Comparison of ENCODE assay signal across 13 cellular contexts in genomic region chr11:66967670-66968425, GRCh38. TPM values are rescaled to one million over a fixed set of nuclear protein-coding genes. Genes with fewer than 3 reads are reported as not detected.
A peak's percentile ranks its signal among the peaks of the same experiment; 100 is the strongest.
DNase-seq lines count a peak whose midpoint lies in the region; ATAC-seq and TF ChIP-seq lines count a peak whose summit lies in the region.
"Had no signal": no experiment of that assay in that cellular context is flagged by ENCODE, and none has a peak within 500 bp of the region (broad histone marks: within the 10 kb centered on the region; RNA-seq: fewer than 3 reads in every experiment).

No MANE protein-coding gene starts in this region.

- H3K27me3 ChIP-seq in adrenal gland (no peaks in the 10 kb centered on the region), left ventricle myocardium inferior (ENCODE audit: low read depth) (no peaks in the 10 kb centered on the region), vagina (no peaks in the 10 kb centered on the region)
- H3K27me3 ChIP-seq: heart left ventricle had no signal

- POLR2A ChIA-PET in activated naive CD8-positive, alpha-beta T cell treated with anti-CD3 and anti-CD28 coated beads, Interleukin-2, amount 10 ng/mL, durations not matched to agents 7 days and 5 days (lab: Charles Lee), result no interaction called here

- TF ChIP-seq CTCF in adrenal gland (IDR thresholded peaks at IDR 0.05), result no peak
- TF ChIP-seq CTCF in left ventricle myocardium inferior (IDR thresholded peaks at IDR 0.05; ENCODE audit: borderline replicate concordance), result no peak
- TF ChIP-seq CTCF in vagina (IDR thresholded peaks at IDR 0.05), result no peak

- H3K4me3 Mint-ChIP-seq in activated naive CD8-positive, alpha-beta T cell treated with anti-CD3 and anti-CD28 coated beads, Interleukin-2, amount 10 ng/mL, durations not matched to agents 7 days and 5 days, result no peak overlapping the region
- H3K4me3 Mint-ChIP-seq in activated naive CD8-positive, alpha-beta T cell treated with anti-CD3 and anti-CD28 coated beads, Interleukin-2, amount 50 U/mL, for 24 hours, result no peak overlapping the region
- H3K4me3 Mint-ChIP-seq: activated naive CD8-positive, alpha-beta T cell had no signal

- TF ChIP-seq POLR2A in adrenal gland (IDR thresholded peaks at IDR 0.05), result no peak
- no peak for TF ChIP-seq POLR2A in vagina (IDR thresholded peaks at IDR 0.05)

- H3K27me3 Mint-ChIP-seq in activated naive CD8-positive, alpha-beta T cell treated with anti-CD3 and anti-CD28 coated beads, Interleukin-2, amount 10 ng/mL, durations not matched to agents 7 days and 5 days, result peaks cover 2% of the 10 kb centered on the region
- H3K27me3 Mint-ChIP-seq in activated naive CD8-positive, alpha-beta T cell treated with anti-CD3 and anti-CD28 coated beads, Interleukin-2, amount 50 U/mL, for 24 hours, result peaks cover 11% of the 10 kb centered on the region

- H3K4me3 ChIP-seq in adrenal gland (no peak overlapping the region), left ventricle myocardium inferior (no peak overlapping the region), vagina (no peak overlapping the region)
- H3K4me3 ChIP-seq: heart left ventricle had no signal

- peak; percentile 36 for ATAC-seq in activated naive CD8-positive, alpha-beta T cell treated with anti-CD3 and anti-CD28 coated beads, Interleukin-2, amount 10 ng/mL, durations not matched to agents 7 days and 5 days (ENCODE audit: low read depth)
- ATAC-seq in activated naive CD8-positive, alpha-beta T cell treated with anti-CD3 and anti-CD28 coated beads, Interleukin-2, amount 50 U/mL, for 24 hours, result no peak
- ATAC-seq in HG02852 (IDR thresholded peaks at IDR 0.05; ENCODE audit: unreplicated experiment), result no peak
- no peak for ATAC-seq in GM18873 (IDR thresholded peaks at IDR 0.05; ENCODE audit: low FRiP score, unreplicated experiment)

- peaks cover 14% of the 10 kb centered on the region for H3K4me1 Mint-ChIP-seq in activated naive CD8-positive, alpha-beta T cell treated with anti-CD3 and anti-CD28 coated beads, Interleukin-2, amount 10 ng/mL, durations not matched to agents 7 days and 5 days
- peaks cover 17% of the 10 kb centered on the region for H3K4me1 Mint-ChIP-seq in activated naive CD8-positive, alpha-beta T cell treated with anti-CD3 and anti-CD28 coated beads, Interleukin-2, amount 50 U/mL, for 24 hours

- intact Hi-C loops in adrenal gland (cut with DNase I) (no loop called here), left ventricle myocardium inferior (cut with micrococcal nuclease) (no loop called here), vagina (cut with DNase I) (no loop called here)

- DNase-seq in activated naive CD8-positive, alpha-beta T cell treated with anti-CD3 and anti-CD28 coated beads, Interleukin-2, amount 10 ng/mL, durations not matched to agents 7 days and 5 days, result no peak
- DNase-seq in activated naive CD8-positive, alpha-beta T cell treated with anti-CD3 and anti-CD28 coated beads, Interleukin-2, amount 50 U/mL, for 24 hours, result no peak
- DNase-seq in adrenal gland (peak in 5 of 7 donors; percentile 60 to 74 (median 65)), left ventricle myocardium inferior (no peak), vagina (ENCODE audit: extremely low spot score in 2 of 2) (no peak), G401 (ENCODE audit: low spot score) (no peak)
- DNase-seq: MM.1S; stimulated activated CD4-positive, alpha-beta T cell treated with anti-CD3 and anti-CD28 coated beads, Interleukin-2, amount 100 ng/mL, for 48 hours had no signal

- peaks cover 2% of the 10 kb centered on the region for H3K36me3 Mint-ChIP-seq in activated naive CD8-positive, alpha-beta T cell treated with anti-CD3 and anti-CD28 coated beads, Interleukin-2, amount 10 ng/mL, durations not matched to agents 7 days and 5 days
- no peaks in the 10 kb centered on the region for H3K36me3 Mint-ChIP-seq in activated naive CD8-positive, alpha-beta T cell treated with anti-CD3 and anti-CD28 coated beads, Interleukin-2, amount 50 U/mL, for 24 hours (ENCODE audit: low read depth)
- H3K36me3 Mint-ChIP-seq: activated naive CD8-positive, alpha-beta T cell had no signal

- in situ Hi-C loops in G401 (cut with HindIII; ENCODE audit: low sequenced_read_pairs), result no loop called here

- peak overlapping the region in 2 of 5 donors; percentile 2 to 3 for H3K27ac ChIP-seq in adrenal gland
- peak overlapping the region; percentile 42 for H3K27ac ChIP-seq in left ventricle myocardium inferior (replicated peaks)
- peak overlapping the region; percentile 33 for H3K27ac ChIP-seq in vagina

- H3K36me3 ChIP-seq in adrenal gland (replicated peaks in 1 of 2), result no peaks in the 10 kb centered on the region
- no peaks in the 10 kb centered on the region for H3K36me3 ChIP-seq in left ventricle myocardium inferior
- no peaks in the 10 kb centered on the region for H3K36me3 ChIP-seq in vagina
- H3K36me3 ChIP-seq: heart left ventricle had no signal

- WGBS in adrenal gland, 4 donors, result 44 to 54% (median 49%) methylated on average over 5 of the region's 5 CpGs

- H3K9me3 Mint-ChIP-seq in activated naive CD8-positive, alpha-beta T cell treated with anti-CD3 and anti-CD28 coated beads, Interleukin-2, amount 10 ng/mL, durations not matched to agents 7 days and 5 days, result no peaks in the 10 kb centered on the region
- H3K9me3 Mint-ChIP-seq in activated naive CD8-positive, alpha-beta T cell treated with anti-CD3 and anti-CD28 coated beads, Interleukin-2, amount 50 U/mL, for 24 hours, result no peaks in the 10 kb centered on the region

- H3K4me1 ChIP-seq in adrenal gland (replicated peaks in 1 of 2) (peaks cover 9 to 24% of the 10 kb centered on the region in 2 donors), left ventricle myocardium inferior (no peaks in the 10 kb centered on the region), vagina (peaks cover 23% of the 10 kb centered on the region)

- H3K9me3 ChIP-seq in adrenal gland (replicated peaks in 1 of 3) (no peaks in the 10 kb centered on the region), left ventricle myocardium inferior (replicated peaks) (no peaks in the 10 kb centered on the region), vagina (no peaks in the 10 kb centered on the region)
- H3K9me3 ChIP-seq: heart left ventricle had no signal

- peak overlapping the region; percentile 47 for H3K27ac Mint-ChIP-seq in activated naive CD8-positive, alpha-beta T cell treated with anti-CD3 and anti-CD28 coated beads, Interleukin-2, amount 10 ng/mL, durations not matched to agents 7 days and 5 days
- H3K27ac Mint-ChIP-seq in activated naive CD8-positive, alpha-beta T cell treated with anti-CD3 and anti-CD28 coated beads, Interleukin-2, amount 50 U/mL, for 24 hours, result no peak overlapping the region
- H3K27ac Mint-ChIP-seq: activated naive CD8-positive, alpha-beta T cell had no signal

RNA-seq across cellular contexts. Expression of gene C11orf86, which starts 7.3 kb away (rescaled TPM):
- not detected for total RNA-seq in activated naive CD8-positive, alpha-beta T cell treated with anti-CD3 and anti-CD28 coated beads, Interleukin-2, amount 10 ng/mL, durations not matched to agents 7 days and 5 days
- total RNA-seq in adrenal gland (10 to 100 TPM in 1 of 8 donors, 1 to 10 TPM in 1, under 1 TPM in 5, not detected in 1; 0.25 to 29.9 (median 0.54) TPM), left ventricle myocardium inferior (not detected), vagina (not detected)
- 1 to 10 TPM; 1.4 to 6.7 (median 2.7) TPM for polyA plus RNA-seq in adrenal gland
- total RNA-seq in G401 (2014; rRNA removed; shearing (Covaris generic)), result not detected in 2 replicates
- total RNA-seq: heart left ventricle had no signal
- polyA plus RNA-seq: heart left ventricle, neural cell had no signal

RNA-seq across cellular contexts. Expression of gene PC, which starts 9.7 kb away (rescaled TPM):
- 1 to 10 TPM; 8.2 to 9.0 TPM for total RNA-seq in activated naive CD8-positive, alpha-beta T cell treated with anti-CD3 and anti-CD28 coated beads, Interleukin-2, amount 10 ng/mL, durations not matched to agents 7 days and 5 days
- total RNA-seq in adrenal gland (100 to 1,000 TPM in 2 of 8 donors, 10 to 100 TPM in 6; 63.7 to 231 (median 90.7) TPM), left ventricle myocardium inferior (10.3 TPM), vagina (34.1 TPM)
- polyA plus RNA-seq in adrenal gland, result 100 to 1,000 TPM in 1 of 3 donors, 10 to 100 TPM in 2; 74.2 to 134 (median 76.7) TPM
- 31.1 and 93.9 TPM in 2 replicates for total RNA-seq in G401 (2014; rRNA removed; shearing (Covaris generic))

RNA-seq across cellular contexts. Expression of gene SYT12, which starts 55.1 kb away (rescaled TPM):
- total RNA-seq in activated naive CD8-positive, alpha-beta T cell treated with anti-CD3 and anti-CD28 coated beads, Interleukin-2, amount 10 ng/mL, durations not matched to agents 7 days and 5 days, result not detected
- total RNA-seq in adrenal gland (10 to 100 TPM in 1 of 8 donors, 1 to 10 TPM in 7; 1.0 to 55.6 (median 2.9) TPM), left ventricle myocardium inferior (0.05 TPM), vagina (0.49 TPM)
- polyA plus RNA-seq in adrenal gland, result 10 to 100 TPM in 1 of 3 donors, 1 to 10 TPM in 2; 7.2 to 20.3 (median 7.9) TPM
- 0.74 and 1.1 TPM in 2 replicates for total RNA-seq in G401 (2014; rRNA removed; shearing (Covaris generic))

Comparison
In these comparisons a context has a peak if more than half of its experiments do, and no peak if none do; other contexts are left out.
1. DNase-seq: peak in adrenal gland (5 of 7); none in activated naive CD8-positive, alpha-beta T cell treated with anti-CD3 and anti-CD28 coated beads, Interleukin-2, amount 10 ng/mL, durations not matched to agents 7 days and 5 days (single experiment), activated naive CD8-positive, alpha-beta T cell treated with anti-CD3 and anti-CD28 coated beads, Interleukin-2, amount 50 U/mL, for 24 hours (single experiment), left ventricle myocardium inferior (single experiment), vagina (0 of 2) and G401 (single experiment).